Comparison of ENCODE assay signal across 12 cellular contexts in the genomic region with DNA sequence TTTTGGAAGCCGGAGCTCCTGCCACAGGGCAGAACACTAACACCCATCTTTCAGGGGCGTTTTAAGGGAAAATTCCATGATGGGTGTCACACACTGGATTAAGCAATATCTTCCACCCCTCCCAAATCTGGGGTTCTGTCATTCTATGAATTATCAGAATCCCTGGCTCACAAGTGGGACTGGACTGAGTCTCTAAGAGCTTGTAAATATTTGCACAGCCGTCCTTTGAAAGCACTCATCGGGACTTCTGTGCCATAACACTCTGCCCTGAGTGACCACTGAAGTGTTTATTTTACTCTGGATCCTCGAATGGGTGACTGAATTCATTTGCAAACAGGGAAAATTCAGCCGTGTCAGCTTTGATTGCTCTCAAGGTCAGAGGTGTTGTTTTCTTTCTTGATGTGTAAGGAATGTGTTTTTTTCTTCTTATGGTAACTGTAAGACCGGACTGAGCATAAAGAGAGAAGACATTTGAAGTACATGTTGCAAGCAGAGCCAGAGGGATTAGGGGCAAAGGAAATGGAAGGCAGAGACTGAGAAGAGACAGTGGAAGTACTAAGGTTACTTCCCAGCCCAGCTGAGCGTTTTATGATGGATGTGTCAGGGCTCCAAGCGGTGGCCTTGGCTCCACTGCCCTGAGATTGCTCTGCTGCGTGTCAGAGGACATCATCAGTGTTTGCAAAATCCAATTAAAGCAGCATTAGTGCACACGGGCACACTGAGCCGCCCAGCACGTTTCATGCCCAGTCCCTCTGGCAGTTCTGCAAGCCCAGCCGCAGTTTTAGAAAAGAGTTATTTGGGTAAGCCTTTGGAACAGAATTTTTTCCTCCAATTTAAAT. TPM values are rescaled to one million over a fixed set of nuclear protein-coding genes. Genes with fewer than 3 reads are reported as not detected.
DNase-seq lines count a peak whose midpoint lies in the region; ATAC-seq, FAIRE-seq and TF ChIP-seq lines count a peak whose summit lies in the region.
"Had no signal": no experiment of that assay in that cellular context is flagged by ENCODE, and none has a peak within 500 bp of the region (broad histone marks: within the 10 kb centered on the region; RNA-seq: fewer than 3 reads in every experiment).

No MANE protein-coding gene starts in this region.

- WGBS in A549 (ENCODE audit: missing lambda C conversion rate), result 25% methylated on average over 14 of the region's 14 CpGs
- WGBS in adrenal gland, 4 donors, result 6 to 25% (median 17%) methylated on average over 14 of the region's 14 CpGs
- 24% methylated on average over 13 of the region's 14 CpGs for WGBS in mesenchymal stem cell

- ATAC-seq in A549, result peak in 1 of 2 experiments; percentile 49; a peak in 3 of 6 replicates
- ATAC-seq: activated CD4-positive, CD25-positive, alpha-beta regulatory T cell treated with anti-CD3 and anti-CD28 coated beads, Interleukin-2, amount 50 U/mL, for 24 hours had no signal

- intact Hi-C loops in adrenal gland (cut with DNase I), result no loop called here

- TF ChIP-seq POLR2A in A549 (IDR thresholded peaks at IDR 0.05; ENCODE audit: low read length) (no peak), NB4 (IDR thresholded peaks at IDR 0.05; ENCODE audit: extremely low read depth, insufficient read length) (no peak), adrenal gland (IDR thresholded peaks at IDR 0.05) (peak in 1 of 2 donors; percentile 57)

- H3K36me3 ChIP-seq in adrenal gland (replicated peaks in 1 of 2) (no peaks in the 10 kb centered on the region), mesenchymal stem cell (ENCODE audit: control insufficient read depth in 1 of 2, insufficient read depth in 2 of 2, low read depth in 1 of 2, low read length in 2 of 2) (peaks cover 0 to 2% of the 10 kb centered on the region in 2 experiments)

- DNase-seq in A549 (ENCODE audit: low read depth in 1 of 2, low spot score in 1 of 2), result no peak
- DNase-seq in NB4 (ENCODE audit: low read depth), result peak; percentile 22
- DNase-seq in adrenal gland, result peak; percentile 67 to 93 (median 77)
- peak; percentile 63 for DNase-seq in mesenchymal stem cell
- DNase-seq in GM19239 (ENCODE audit: insufficient read length, low spot score), result no peak
- no peak for DNase-seq in GM19240 (ENCODE audit: insufficient read length, low spot score)
- DNase-seq in HTR-8/SVneo (ENCODE audit: insufficient read length, low spot score), result no peak
- DNase-seq in activated CD4-positive, alpha-beta memory T cell treated with anti-CD3 and anti-CD28 coated beads, Interleukin-2, amount 10 ng/mL, durations not matched to agents 7 days and 5 days, result no peak
- DNase-seq: islet precursor cell, NCI-H1930 had no signal

- no peak overlapping the region for H2BK5ac ChIP-seq in mesenchymal stem cell (ENCODE audit: low read depth, low read length, poor library complexity, severe bottlenecking)

- H2BK12ac ChIP-seq in mesenchymal stem cell (ENCODE audit: low read length in 2 of 2), result peak overlapping the region in 1 of 2 experiments; percentile 25

- H3K9ac ChIP-seq in mesenchymal stem cell (ENCODE audit: low read length), result peak overlapping the region; percentile 44

- POLR2A ChIA-PET in A549 (lab: Yijun Ruan, JAX), result interaction anchor here (1.5 kb wide), 1 partner anchor 17 kb away, joined by 3 read pairs; the partner anchor contains the start of gene GTPBP4
- POLR2A ChIA-PET in activated CD4-positive, alpha-beta memory T cell treated with anti-CD3 and anti-CD28 coated beads, Interleukin-2, amount 10 ng/mL, durations not matched to agents 7 days and 5 days (lab: Charles Lee), result interaction anchor here (0.7 kb wide), 1 partner anchor 78 kb away, joined by 3 read pairs; the partner anchor contains the start of gene IDI1

- peak overlapping the region; percentile 49 for H2AFZ ChIP-seq in mesenchymal stem cell (ENCODE audit: low read depth, low read length)

- H4K8ac ChIP-seq in mesenchymal stem cell (ENCODE audit: low read length), result no peak overlapping the region

- FAIRE-seq in A549 (lab: Jason Lieb, UNC) (no peak), GM19239 (lab: Jason Lieb, UNC) (no peak), HTR-8/SVneo (lab: Jason Lieb, UNC) (no peak)
- FAIRE-seq: colon had no signal

- H3K18ac ChIP-seq in mesenchymal stem cell (ENCODE audit: low read depth in 1 of 2, low read length in 2 of 2), result peak overlapping the region; percentile 33 to 67

- H2BK15ac ChIP-seq in mesenchymal stem cell (ENCODE audit: low read depth, poor library complexity, severe bottlenecking), result no peak overlapping the region

- H3K4me1 ChIP-seq in A549, result peaks cover 24% of the 10 kb centered on the region
- H3K4me1 ChIP-seq in adrenal gland (replicated peaks in 1 of 2), result peaks cover 24 to 25% of the 10 kb centered on the region in 2 donors
- H3K4me1 ChIP-seq in mesenchymal stem cell (ENCODE audit: control insufficient read depth, insufficient read depth, low read depth, low read length), result peaks cover 14% of the 10 kb centered on the region

- no peak overlapping the region for H4K91ac ChIP-seq in mesenchymal stem cell (ENCODE audit: low read length)

- H3K9me3 ChIP-seq in A549 (no peaks in the 10 kb centered on the region), adrenal gland (replicated peaks in 1 of 3) (no peaks in the 10 kb centered on the region), mesenchymal stem cell (ENCODE audit: control insufficient read depth, low read length) (no peaks in the 10 kb centered on the region)

- H2AK5ac ChIP-seq in mesenchymal stem cell (ENCODE audit: low read length, severe bottlenecking), result no peak overlapping the region

- peaks cover 1% of the 10 kb centered on the region for H3K79me1 ChIP-seq in mesenchymal stem cell (replicated peaks; ENCODE audit: low read length, poor library complexity, severe bottlenecking)

- H3K27me3 Mint-ChIP-seq in activated CD4-positive, alpha-beta memory T cell treated with anti-CD3 and anti-CD28 coated beads, Interleukin-2, amount 10 ng/mL, durations not matched to agents 7 days and 5 days, result peaks cover 34% of the 10 kb centered on the region

- TF ChIP-seq RAD21 in A549 (conservative IDR thresholded peaks at IDR 0.05 in 1 of 2, IDR thresholded peaks at IDR 0.05 in 1 of 2), result no peak

- H3K36me3 Mint-ChIP-seq in activated CD4-positive, alpha-beta memory T cell treated with anti-CD3 and anti-CD28 coated beads, Interleukin-2, amount 10 ng/mL, durations not matched to agents 7 days and 5 days (ENCODE audit: low read depth), result peaks cover 3% of the 10 kb centered on the region

- H3K27ac ChIP-seq in A549 (0 out of 6 replicates have a peak overlapping the region, but pooled peaks of 1 of the 2 experiments have one; percentile 40), adrenal gland (peak overlapping the region; percentile 65 to 96 (median 85)), mesenchymal stem cell (ENCODE audit: low read length, poor library complexity, severe bottlenecking) (peak overlapping the region; percentile 38)

- no peaks in the 10 kb centered on the region for H3K27me3 ChIP-seq in adrenal gland
- peaks cover 0 to 6% of the 10 kb centered on the region in 2 experiments for H3K27me3 ChIP-seq in mesenchymal stem cell (ENCODE audit: control insufficient read depth in 1 of 2, insufficient read depth in 1 of 2, low read length in 2 of 2)

- peaks cover 11% of the 10 kb centered on the region for H3K4me1 Mint-ChIP-seq in activated CD4-positive, alpha-beta memory T cell treated with anti-CD3 and anti-CD28 coated beads, Interleukin-2, amount 10 ng/mL, durations not matched to agents 7 days and 5 days

- no peaks in the 10 kb centered on the region for H3K9me3 Mint-ChIP-seq in activated CD4-positive, alpha-beta memory T cell treated with anti-CD3 and anti-CD28 coated beads, Interleukin-2, amount 10 ng/mL, durations not matched to agents 7 days and 5 days

- CTCF ChIA-PET in A549 (lab: Yijun Ruan, JAX), result interaction anchor here (1.2 to 1.3 kb wide), 2 partner anchors 16 to 46 kb away, joined by 3 read pairs; no protein-coding TSS in a partner anchor
- CTCF ChIA-PET in activated CD4-positive, alpha-beta memory T cell treated with anti-CD3 and anti-CD28 coated beads, Interleukin-2, amount 10 ng/mL, durations not matched to agents 7 days and 5 days (lab: Charles Lee), result no interaction called here

- no peak overlapping the region for H3K27ac Mint-ChIP-seq in activated CD4-positive, alpha-beta memory T cell treated with anti-CD3 and anti-CD28 coated beads, Interleukin-2, amount 10 ng/mL, durations not matched to agents 7 days and 5 days

- H3K4me2 ChIP-seq in A549, result peak overlapping the region; percentile 62
- H3K4me2 ChIP-seq in mesenchymal stem cell (ENCODE audit: low read length, poor library complexity, severe bottlenecking), result peak overlapping the region; percentile 24

- no peak overlapping the region for H3K14ac ChIP-seq in mesenchymal stem cell (ENCODE audit: low read length in 2 of 2)

- TF ChIP-seq EP300 in A549 (IDR thresholded peaks at IDR 0.05), result no peak

- H3K4me3 ChIP-seq in A549 (no peak overlapping the region), NB4 (ENCODE audit: low read depth, low read length) (no peak overlapping the region), adrenal gland (peak overlapping the region in 1 of 4 donors; percentile 27), mesenchymal stem cell (ENCODE audit: insufficient read depth in 1 of 2, low read depth in 1 of 2, low read length in 2 of 2) (peak overlapping the region in 1 of 2 experiments; percentile 62)

- H2BK120ac ChIP-seq in mesenchymal stem cell (ENCODE audit: low read depth, low read length), result no peak overlapping the region

- TF ChIP-seq CTCF in A549 (IDR thresholded peaks at IDR 0.05) (no peak), NB4 (IDR thresholded peaks at IDR 0.05; ENCODE audit: low read depth, low read length) (no peak), adrenal gland (IDR thresholded peaks at IDR 0.05) (no peak)

- no peak overlapping the region for H3K23ac ChIP-seq in mesenchymal stem cell (ENCODE audit: low read length in 2 of 2)

- peak overlapping the region in 1 of 2 experiments; percentile 13 for H3K4ac ChIP-seq in mesenchymal stem cell (ENCODE audit: low read depth in 1 of 2, low read length in 2 of 2)

- H3K4me3 Mint-ChIP-seq in activated CD4-positive, alpha-beta memory T cell treated with anti-CD3 and anti-CD28 coated beads, Interleukin-2, amount 10 ng/mL, durations not matched to agents 7 days and 5 days, result no peak overlapping the region

RNA-seq across cellular contexts. Expression of gene GTPBP4, which starts 17.7 kb away (rescaled TPM):
- 60.7 and 104 TPM in 2 replicates for polyA plus RNA-seq in A549 (2011; rRNA removed)
- 28.3 and 43.8 TPM in 2 replicates for polyA plus RNA-seq in A549 (2012; cell fraction: cytosol; rRNA removed)
- polyA plus RNA-seq in A549 (2012; cell fraction: nucleus; rRNA removed), result 41.6 and 66.0 TPM in 2 replicates
- 67.8 to 79.5 TPM (median 75.2 TPM) in 3 replicates for polyA plus RNA-seq in A549 (2017; fragmentation: RNase III; extraction: RNeasy Plus Mini Kit Qiagen cat#74134 plus additional on column Dnase treatment)
- 60.5 and 73.4 TPM in 2 replicates for polyA minus RNA-seq in A549 (2011; rRNA and poly(A)+ RNA removed)
- total RNA-seq in adrenal gland, result 100 to 1,000 TPM in 1 of 8 donors, 10 to 100 TPM in 7; 15.2 to 134 (median 29.9) TPM
- polyA plus RNA-seq in adrenal gland, result 100 to 1,000 TPM in 1 of 3 donors, 10 to 100 TPM in 2; 25.9 to 196 (median 33.8) TPM
- polyA plus RNA-seq in mesenchymal stem cell (2013, experiment 1 of 2), result 33.3 TPM
- 29.9 TPM for polyA plus RNA-seq in mesenchymal stem cell (2013, experiment 2 of 2)
- total RNA-seq in activated CD4-positive, alpha-beta memory T cell treated with anti-CD3 and anti-CD28 coated beads, Interleukin-2, amount 10 ng/mL, durations not matched to agents 7 days and 5 days, result 10 to 100 TPM; 50.9 to 59.6 TPM

RNA-seq across cellular contexts. Expression of gene LARP4B, which starts 39.0 kb away (rescaled TPM):
- polyA plus RNA-seq in A549 (2011; rRNA removed) (53.7 and 54.2 TPM in 2 replicates), A549 (2017; fragmentation: RNase III; extraction: RNeasy Plus Mini Kit Qiagen cat#74134 plus additional on column Dnase treatment) (25.5 to 26.9 TPM (median 26.4 TPM) in 3 replicates), adrenal gland (10 to 100 TPM; 17.2 to 63.0 (median 18.1) TPM)
- polyA plus RNA-seq in A549 (2012; cell fraction: cytosol; rRNA removed), result 25.0 and 26.9 TPM in 2 replicates
- 47.2 and 60.8 TPM in 2 replicates for polyA plus RNA-seq in A549 (2012; cell fraction: nucleus; rRNA removed)
- 102 and 103 TPM in 2 replicates for polyA minus RNA-seq in A549 (2011; rRNA and poly(A)+ RNA removed)
- 100 to 1,000 TPM in 2 of 8 donors, 10 to 100 TPM in 6; 33.7 to 145 (median 80.6) TPM for total RNA-seq in adrenal gland
- polyA plus RNA-seq in mesenchymal stem cell (2013, experiment 1 of 2), result 19.0 TPM
- polyA plus RNA-seq in mesenchymal stem cell (2013, experiment 2 of 2), result 18.3 TPM
- 100 to 1,000 TPM in 1 of 2 experiments, 10 to 100 TPM in 1; 99.0 to 103 TPM for total RNA-seq in activated CD4-positive, alpha-beta memory T cell treated with anti-CD3 and anti-CD28 coated beads, Interleukin-2, amount 10 ng/mL, durations not matched to agents 7 days and 5 days

RNA-seq across cellular contexts. Expression of gene IDI2, which starts 55.1 kb away (rescaled TPM):
- polyA plus RNA-seq in A549 (2011; rRNA removed) (not detected in 2 replicates), A549 (2017; fragmentation: RNase III; extraction: RNeasy Plus Mini Kit Qiagen cat#74134 plus additional on column Dnase treatment) (not detected in 3 replicates), adrenal gland (under 1 TPM in 1 of 3 donors, not detected in 2; 0.07 TPM)
- polyA plus RNA-seq in A549 (2012; cell fraction: cytosol; rRNA removed), result not detected in 2 replicates
- polyA plus RNA-seq in A549 (2012; cell fraction: nucleus; rRNA removed), result not detected in 2 replicates
- not detected in 2 replicates for polyA minus RNA-seq in A549 (2011; rRNA and poly(A)+ RNA removed)
- total RNA-seq in adrenal gland, result under 1 TPM in 1 of 8 donors, not detected in 7; 0.28 TPM
- polyA plus RNA-seq in mesenchymal stem cell (2013, experiment 1 of 2), result not detected
- polyA plus RNA-seq in mesenchymal stem cell (2013, experiment 2 of 2), result not detected
- total RNA-seq in activated CD4-positive, alpha-beta memory T cell treated with anti-CD3 and anti-CD28 coated beads, Interleukin-2, amount 10 ng/mL, durations not matched to agents 7 days and 5 days, result not detected

Comparison
In these comparisons a context has a peak if more than half of its experiments do, and no peak if none do; other contexts are left out.
1. DNase-seq: peak in NB4 (single experiment), adrenal gland (7 of 7) and mesenchymal stem cell (single experiment); none in A549 (0 of 2), GM19239 (single experiment), GM19240 (single experiment), HTR-8/SVneo (single experiment) and activated CD4-positive, alpha-beta memory T cell treated with anti-CD3 and anti-CD28 coated beads, Interleukin-2, amount 10 ng/mL, durations not matched to agents 7 days and 5 days (single experiment).